Comparison of ENCODE assay signal across 3 cellular contexts in the genomic region with DNA sequence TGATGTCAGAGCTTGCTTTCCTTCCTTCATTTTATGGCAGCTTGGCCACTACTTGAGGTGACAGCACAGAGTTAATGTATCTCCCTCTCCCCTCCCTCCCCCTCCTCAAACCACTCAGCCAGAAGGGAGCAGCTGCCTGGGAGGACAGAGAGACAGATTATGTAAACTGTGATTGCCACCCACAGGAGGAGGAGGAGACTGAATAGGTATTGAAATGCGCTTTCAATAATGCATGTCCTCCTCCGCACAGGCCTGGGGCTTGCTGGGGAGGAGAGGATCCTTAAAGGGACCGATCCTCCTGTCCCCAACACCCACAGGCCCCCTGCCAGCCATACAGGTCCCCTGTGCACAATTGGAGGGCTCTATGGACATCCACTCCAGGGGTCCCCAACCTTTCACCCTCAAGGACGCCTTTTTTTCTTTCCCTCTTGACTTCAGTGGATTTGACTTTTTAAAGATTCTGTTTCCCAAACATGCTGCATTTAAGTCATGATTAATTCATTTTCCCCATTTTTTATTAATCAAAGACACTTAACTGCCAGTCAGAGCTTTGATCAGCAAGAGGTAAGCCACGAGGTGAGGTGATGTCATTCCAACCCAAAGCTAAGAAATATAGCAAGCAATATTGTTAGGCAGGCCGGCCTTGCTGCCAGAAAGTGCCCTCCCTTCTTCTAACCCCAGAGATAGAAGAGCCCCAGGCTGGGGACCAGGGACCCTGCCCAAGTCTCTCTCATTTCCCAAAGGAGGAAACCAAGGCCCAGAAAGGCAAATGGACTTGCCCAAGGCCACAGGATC.
TF ChIP-seq lines count a peak whose summit lies in the region.

No MANE protein-coding gene starts in this region.

TF ChIP-seq in A549, 52 proteins besides CTCF, POLR2A, EP300 and RAD21:
- TF ChIP-seq FOSB (CRISPR knock-in tag; IDR thresholded peaks at IDR 0.05) (no peak), KDM1A (IDR thresholded peaks at IDR 0.05; ENCODE audit: low read depth) (no peak), FOXS1 (CRISPR knock-in tag; IDR thresholded peaks at IDR 0.05) (no peak), MAFK (IDR thresholded peaks at IDR 0.05; ENCODE audit: partially characterized antibody) (no peak), ATOH8 (CRISPR knock-in tag; IDR thresholded peaks at IDR 0.05; ENCODE audit: low read depth) (no peak), SMC3 (IDR thresholded peaks at IDR 0.05) (no peak), TFCP2L1 (CRISPR knock-in tag; IDR thresholded peaks at IDR 0.05) (no peak), FOSL2 (IDR thresholded peaks at IDR 0.05) (no peak), FOSL2 (CRISPR knock-in tag; IDR thresholded peaks at IDR 0.05) (no peak), JUN (IDR thresholded peaks at IDR 0.05) (no peak), MYC (IDR thresholded peaks at IDR 0.05; ENCODE audit: borderline replicate concordance, low read length) (no peak), EHMT2 (IDR thresholded peaks at IDR 0.05; ENCODE audit: low read depth) (no peak), NR3C1 (IDR thresholded peaks at IDR 0.05) (no peak), NFE2L2 (conservative IDR thresholded peaks at IDR 0.05; ENCODE audit: low read length) (no peak), NPAS2 (CRISPR knock-in tag; IDR thresholded peaks at IDR 0.05; ENCODE audit: borderline replicate concordance) (no peak), HDAC2 (IDR thresholded peaks at IDR 0.05) (no peak), CBX8 (IDR thresholded peaks at IDR 0.05) (no peak), POLR2AphosphoS2 (conservative IDR thresholded peaks at IDR 0.05; ENCODE audit: low read length) (no peak)
- TF ChIP-seq, protein P1, sequence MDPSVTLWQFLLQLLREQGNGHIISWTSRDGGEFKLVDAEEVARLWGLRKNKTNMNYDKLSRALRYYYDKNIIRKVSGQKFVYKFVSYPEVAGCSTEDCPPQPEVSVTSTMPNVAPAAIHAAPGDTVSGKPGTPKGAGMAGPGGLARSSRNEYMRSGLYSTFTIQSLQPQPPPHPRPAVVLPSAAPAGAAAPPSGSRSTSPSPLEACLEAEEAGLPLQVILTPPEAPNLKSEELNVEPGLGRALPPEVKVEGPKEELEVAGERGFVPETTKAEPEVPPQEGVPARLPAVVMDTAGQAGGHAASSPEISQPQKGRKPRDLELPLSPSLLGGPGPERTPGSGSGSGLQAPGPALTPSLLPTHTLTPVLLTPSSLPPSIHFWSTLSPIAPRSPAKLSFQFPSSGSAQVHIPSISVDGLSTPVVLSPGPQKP (IDR thresholded peaks at IDR 0.05; ENCODE audit: low read depth, low read length), result no peak
TF ChIP-seq in A549: peak in this region for 0.

TF ChIP-seq in HCT116, 20 proteins besides CTCF, POLR2A, EP300 and RAD21:
- TF ChIP-seq SIN3A (IDR thresholded peaks at IDR 0.05; ENCODE audit: low read depth), result no peak
- no peak for TF ChIP-seq REST (IDR thresholded peaks at IDR 0.05; ENCODE audit: low read depth)
- TF ChIP-seq SP1 (IDR thresholded peaks at IDR 0.05; ENCODE audit: low read depth), result no peak
- TF ChIP-seq JUND (IDR thresholded peaks at IDR 0.05), result no peak
- no peak for TF ChIP-seq FOSL1 (IDR thresholded peaks at IDR 0.05; ENCODE audit: low read depth)
- no peak for TF ChIP-seq ZFX (IDR thresholded peaks at IDR 0.05)

TF ChIP-seq in H1, 55 proteins besides CTCF, POLR2A, EP300 and RAD21:
- TF ChIP-seq TEAD4 (IDR thresholded peaks at IDR 0.05; ENCODE audit: low read depth, low read length), result no peak
- peak; percentile 48; the same call in 1 of the 2 replicates for TF ChIP-seq EGR1 (IDR thresholded peaks at IDR 0.05; ENCODE audit: borderline replicate concordance, low read depth, low read length)
